1 cellular context compared by ENCODE assay signal in the genomic region with DNA sequence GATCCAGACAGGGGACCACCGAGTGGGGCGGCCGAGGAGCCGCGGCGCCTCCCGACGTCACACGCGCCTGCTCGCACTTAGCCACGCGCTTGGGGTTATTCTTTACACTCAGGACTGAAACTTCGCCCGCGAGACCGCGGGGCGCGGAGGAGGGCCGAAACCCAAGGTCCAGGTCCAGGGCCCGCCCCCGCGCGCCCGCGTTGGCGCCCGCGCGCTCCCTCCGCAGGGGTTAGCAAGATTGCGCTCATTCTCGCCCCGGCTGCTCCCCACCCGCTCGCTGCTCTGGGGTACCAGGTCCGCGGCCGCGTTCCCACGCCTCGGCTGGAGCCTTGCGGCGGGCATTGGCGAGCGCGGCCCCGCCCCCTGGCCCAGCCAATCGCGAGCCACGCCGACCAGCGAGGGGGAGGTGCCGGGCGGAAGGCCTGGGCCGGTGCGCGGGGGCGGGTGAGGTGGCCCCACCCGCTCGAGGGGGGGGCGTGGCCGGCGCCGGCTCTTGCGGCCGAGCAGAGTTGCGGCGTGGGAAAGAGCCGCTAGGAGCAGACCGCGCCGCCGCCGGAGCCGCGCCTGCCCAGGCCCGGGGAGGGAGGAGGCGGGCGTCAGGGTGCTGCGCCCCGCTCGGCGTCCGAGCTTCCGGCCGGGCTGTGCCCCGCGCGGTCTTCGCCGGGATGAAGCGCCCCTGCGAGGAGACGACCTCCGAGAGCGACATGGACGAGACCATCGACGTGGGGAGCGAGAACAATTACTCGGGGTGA.
TF ChIP-seq lines count a peak whose summit lies in the region.

A gene (plus strand): TSS at position 521 of the 752 bp plus-strand sequence. CDS start 145 bp downstream, at position 666.

TF ChIP-seq in H1, 55 proteins besides CTCF, POLR2A, EP300 and RAD21:
- TF ChIP-seq CTBP2 (IDR thresholded peaks at IDR 0.05; ENCODE audit: borderline replicate concordance, insufficient read depth, insufficient read length, low read length) (peak; percentile 78), ASH2L (IDR thresholded peaks at IDR 0.05; ENCODE audit: low read length) (peak; percentile 93), GABPA (IDR thresholded peaks at IDR 0.05; ENCODE audit: borderline replicate concordance, insufficient read depth, low read length) (no peak), TAF1 (IDR thresholded peaks at IDR 0.05; ENCODE audit: low read depth, low read length) (peak; percentile 33; the same call in 1 of the 2 replicates), HDAC2 (IDR thresholded peaks at IDR 0.05; ENCODE audit: borderline replicate concordance in 1 of 2, low read depth in 2 of 2, low read length in 2 of 2) (no peak; a peak in 1 of 4 replicates), CREB1 (IDR thresholded peaks at IDR 0.05) (no peak), RBBP5 (IDR thresholded peaks at IDR 0.05; ENCODE audit: borderline replicate concordance, low read depth, low read length) (0 out of 2 replicates have a peak, but pooled peaks have one; percentile 67), TCF12 (IDR thresholded peaks at IDR 0.05; ENCODE audit: low read depth, low read length) (no peak), SIN3A (conservative IDR thresholded peaks at IDR 0.05 in 1 of 2, IDR thresholded peaks at IDR 0.05 in 1 of 2; ENCODE audit: low read depth in 1 of 2, low read length in 2 of 2) (0 out of 4 replicates have a peak, but pooled peaks have one; percentile 24 to 52), TAF7 (optimal IDR thresholded peaks at IDR 0.05; ENCODE audit: borderline replicate concordance, low read depth, low read length) (peak; percentile 43), KDM4A (IDR thresholded peaks at IDR 0.05; ENCODE audit: low read depth, low read length, severe bottlenecking) (peak; percentile 97), SAP30 (IDR thresholded peaks at IDR 0.05; ENCODE audit: insufficient read depth, insufficient replicate concordance, low read length) (no peak), EGR1 (IDR thresholded peaks at IDR 0.05; ENCODE audit: borderline replicate concordance, low read depth, low read length) (peak; percentile 97), RFX5 (IDR thresholded peaks at IDR 0.05; ENCODE audit: borderline replicate concordance, low read depth, low read length) (no peak), CHD1 (IDR thresholded peaks at IDR 0.05; ENCODE audit: low read depth, low read length) (no peak), TBP (IDR thresholded peaks at IDR 0.05; ENCODE audit: low read depth, low read length) (no peak)
- TF ChIP-seq, protein P1, sequence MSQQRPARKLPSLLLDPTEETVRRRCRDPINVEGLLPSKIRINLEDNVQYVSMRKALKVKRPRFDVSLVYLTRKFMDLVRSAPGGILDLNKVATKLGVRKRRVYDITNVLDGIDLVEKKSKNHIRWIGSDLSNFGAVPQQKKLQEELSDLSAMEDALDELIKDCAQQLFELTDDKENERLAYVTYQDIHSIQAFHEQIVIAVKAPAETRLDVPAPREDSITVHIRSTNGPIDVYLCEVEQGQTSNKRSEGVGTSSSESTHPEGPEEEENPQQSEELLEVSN (IDR thresholded peaks at IDR 0.05) = peak; percentile 37; the same call in 1 of the 2 replicates
- TF ChIP-seq, protein P2, sequence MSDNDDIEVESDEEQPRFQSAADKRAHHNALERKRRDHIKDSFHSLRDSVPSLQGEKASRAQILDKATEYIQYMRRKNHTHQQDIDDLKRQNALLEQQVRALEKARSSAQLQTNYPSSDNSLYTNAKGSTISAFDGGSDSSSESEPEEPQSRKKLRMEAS (IDR thresholded peaks at IDR 0.05) = peak; percentile 0; the same call in 1 of the 2 replicates
